In genomic region chr6:25387483-25387882, GRCh38 we compare ENCODE assay signal across 15 cellular contexts.
DNase-seq lines count a peak whose midpoint lies in the region; ATAC-seq and TF ChIP-seq lines count a peak whose summit lies in the region.
"Had no signal": no experiment of that assay in that cellular context is flagged by ENCODE, and none has a peak within 500 bp of the region (broad histone marks: within the 10 kb centered on the region; RNA-seq: fewer than 3 reads in every experiment).

No MANE protein-coding gene starts in this region.

- no peaks in the 10 kb centered on the region for H3K27me3 Mint-ChIP-seq in osteocyte (ENCODE audit: unreplicated experiment)
- H3K27me3 Mint-ChIP-seq: activated naive CD8-positive, alpha-beta T cell treated with anti-CD3 and anti-CD28 coated beads for 36 hours had no signal

- H3K4me1 Mint-ChIP-seq in osteocyte (ENCODE audit: unreplicated experiment) = peaks cover 19% of the 10 kb centered on the region

- DNase-seq in osteocyte (ENCODE audit: extremely low spot score, unreplicated experiment) (no peak), GDM1 (lab: John Stamatoyannopoulos, UW) (no peak), NCI-H748 treated with DMSO at 0.1 percent for 48 hours (lab: John Stamatoyannopoulos, UW) (no peak)
- DNase-seq in activated CD4-positive, CD25-positive, alpha-beta regulatory T cell treated with anti-CD3 and anti-CD28 coated beads, Interleukin-2, amount 50 U/mL, for 72 hours = no peak
- DNase-seq: activated CD4-positive, alpha-beta T cell treated with anti-CD3 and anti-CD28 coated beads for 1 hour; activated naive CD8-positive, alpha-beta T cell treated with anti-CD3 and anti-CD28 coated beads for 36 hours; endodermal cell; KBM-7; NCI-H1694 treated with DMSO at 0.1 percent for 48 hours; right cardiac atrium; stimulated activated CD8-positive, alpha-beta memory T cell treated with anti-CD3 and anti-CD28 coated beads, Interleukin-4, amount 100 ng/mL, for 48 hours; T-helper 1 cell had no signal

- H3K36me3 Mint-ChIP-seq in osteocyte (ENCODE audit: unreplicated experiment) = no peaks in the 10 kb centered on the region
- H3K36me3 Mint-ChIP-seq: activated naive CD8-positive, alpha-beta T cell treated with anti-CD3 and anti-CD28 coated beads for 36 hours had no signal

- ATAC-seq in GM18868 (IDR thresholded peaks at IDR 0.05; ENCODE audit: unreplicated experiment) = peak; percentile 77
- peak; percentile 72 for ATAC-seq in GM21786 (IDR thresholded peaks at IDR 0.05; ENCODE audit: unreplicated experiment)
- peak; percentile 51 for ATAC-seq in HG03432 (IDR thresholded peaks at IDR 0.05; ENCODE audit: unreplicated experiment)
- ATAC-seq: right cardiac atrium had no signal

- TF ChIP-seq CTCF in osteocyte (IDR thresholded peaks at IDR 0.05) = no peak

- no peaks in the 10 kb centered on the region for H3K9me3 Mint-ChIP-seq in osteocyte (ENCODE audit: unreplicated experiment)
- H3K9me3 Mint-ChIP-seq: activated naive CD8-positive, alpha-beta T cell treated with anti-CD3 and anti-CD28 coated beads for 36 hours had no signal

- H3K27ac Mint-ChIP-seq in osteocyte (ENCODE audit: unreplicated experiment) = peak overlapping the region; percentile 3
- H3K27ac Mint-ChIP-seq: activated naive CD8-positive, alpha-beta T cell treated with anti-CD3 and anti-CD28 coated beads for 36 hours; endodermal cell had no signal

- H3K4me3 Mint-ChIP-seq in osteocyte (ENCODE audit: unreplicated experiment) = no peak overlapping the region
- H3K4me3 Mint-ChIP-seq: activated naive CD8-positive, alpha-beta T cell treated with anti-CD3 and anti-CD28 coated beads for 36 hours; endodermal cell had no signal
